ENCODE assay signal across 1 cellular context in the genomic region with DNA sequence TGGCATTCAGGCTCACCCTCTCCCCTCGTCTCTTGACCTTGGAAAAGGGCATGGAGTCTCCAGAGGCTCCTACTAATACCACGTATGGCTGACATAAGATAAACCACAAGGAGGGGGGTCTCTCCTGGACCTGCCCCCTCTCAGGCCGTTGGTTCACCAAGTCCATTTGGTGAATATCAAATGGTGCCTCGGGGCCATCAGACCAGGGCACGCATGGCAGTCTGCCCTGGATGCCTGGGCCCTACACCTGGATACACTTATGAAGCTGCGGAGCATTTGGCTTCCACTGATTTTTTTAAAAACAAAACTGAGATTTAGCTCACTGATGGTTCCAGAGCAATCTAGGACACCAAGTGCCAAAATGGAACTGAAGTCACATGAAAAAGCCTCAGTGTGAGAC.
TF ChIP-seq lines count a peak whose summit lies in the region.

No MANE protein-coding gene starts in this region.

TF ChIP-seq in HepG2, 621 proteins besides CTCF, POLR2A, EP300 and RAD21 (continued from another document):
- TF ChIP-seq, protein P1, sequence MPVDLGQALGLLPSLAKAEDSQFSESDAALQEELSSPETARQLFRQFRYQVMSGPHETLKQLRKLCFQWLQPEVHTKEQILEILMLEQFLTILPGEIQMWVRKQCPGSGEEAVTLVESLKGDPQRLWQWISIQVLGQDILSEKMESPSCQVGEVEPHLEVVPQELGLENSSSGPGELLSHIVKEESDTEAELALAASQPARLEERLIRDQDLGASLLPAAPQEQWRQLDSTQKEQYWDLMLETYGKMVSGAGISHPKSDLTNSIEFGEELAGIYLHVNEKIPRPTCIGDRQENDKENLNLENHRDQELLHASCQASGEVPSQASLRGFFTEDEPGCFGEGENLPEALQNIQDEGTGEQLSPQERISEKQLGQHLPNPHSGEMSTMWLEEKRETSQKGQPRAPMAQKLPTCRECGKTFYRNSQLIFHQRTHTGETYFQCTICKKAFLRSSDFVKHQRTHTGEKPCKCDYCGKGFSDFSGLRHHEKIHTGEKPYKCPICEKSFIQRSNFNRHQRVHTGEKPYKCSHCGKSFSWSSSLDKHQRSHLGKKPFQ (CRISPR knock-in tag; IDR thresholded peaks at IDR 0.05; ENCODE audit: insufficient replicate concordance), result no peak
- TF ChIP-seq, protein P2, sequence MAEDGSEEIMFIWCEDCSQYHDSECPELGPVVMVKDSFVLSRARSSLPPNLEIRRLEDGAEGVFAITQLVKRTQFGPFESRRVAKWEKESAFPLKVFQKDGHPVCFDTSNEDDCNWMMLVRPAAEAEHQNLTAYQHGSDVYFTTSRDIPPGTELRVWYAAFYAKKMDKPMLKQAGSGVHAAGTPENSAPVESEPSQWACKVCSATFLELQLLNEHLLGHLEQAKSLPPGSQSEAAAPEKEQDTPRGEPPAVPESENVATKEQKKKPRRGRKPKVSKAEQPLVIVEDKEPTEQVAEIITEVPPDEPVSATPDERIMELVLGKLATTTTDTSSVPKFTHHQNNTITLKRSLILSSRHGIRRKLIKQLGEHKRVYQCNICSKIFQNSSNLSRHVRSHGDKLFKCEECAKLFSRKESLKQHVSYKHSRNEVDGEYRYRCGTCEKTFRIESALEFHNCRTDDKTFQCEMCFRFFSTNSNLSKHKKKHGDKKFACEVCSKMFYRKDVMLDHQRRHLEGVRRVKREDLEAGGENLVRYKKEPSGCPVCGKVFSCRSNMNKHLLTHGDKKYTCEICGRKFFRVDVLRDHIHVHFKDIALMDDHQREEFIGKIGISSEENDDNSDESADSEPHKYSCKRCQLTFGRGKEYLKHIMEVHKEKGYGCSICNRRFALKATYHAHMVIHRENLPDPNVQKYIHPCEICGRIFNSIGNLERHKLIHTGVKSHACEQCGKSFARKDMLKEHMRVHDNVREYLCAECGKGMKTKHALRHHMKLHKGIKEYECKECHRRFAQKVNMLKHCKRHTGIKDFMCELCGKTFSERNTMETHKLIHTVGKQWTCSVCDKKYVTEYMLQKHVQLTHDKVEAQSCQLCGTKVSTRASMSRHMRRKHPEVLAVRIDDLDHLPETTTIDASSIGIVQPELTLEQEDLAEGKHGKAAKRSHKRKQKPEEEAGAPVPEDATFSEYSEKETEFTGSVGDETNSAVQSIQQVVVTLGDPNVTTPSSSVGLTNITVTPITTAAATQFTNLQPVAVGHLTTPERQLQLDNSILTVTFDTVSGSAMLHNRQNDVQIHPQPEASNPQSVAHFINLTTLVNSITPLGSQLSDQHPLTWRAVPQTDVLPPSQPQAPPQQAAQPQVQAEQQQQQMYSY (CRISPR knock-in tag; IDR thresholded peaks at IDR 0.05), result no peak
- TF ChIP-seq, protein P3, sequence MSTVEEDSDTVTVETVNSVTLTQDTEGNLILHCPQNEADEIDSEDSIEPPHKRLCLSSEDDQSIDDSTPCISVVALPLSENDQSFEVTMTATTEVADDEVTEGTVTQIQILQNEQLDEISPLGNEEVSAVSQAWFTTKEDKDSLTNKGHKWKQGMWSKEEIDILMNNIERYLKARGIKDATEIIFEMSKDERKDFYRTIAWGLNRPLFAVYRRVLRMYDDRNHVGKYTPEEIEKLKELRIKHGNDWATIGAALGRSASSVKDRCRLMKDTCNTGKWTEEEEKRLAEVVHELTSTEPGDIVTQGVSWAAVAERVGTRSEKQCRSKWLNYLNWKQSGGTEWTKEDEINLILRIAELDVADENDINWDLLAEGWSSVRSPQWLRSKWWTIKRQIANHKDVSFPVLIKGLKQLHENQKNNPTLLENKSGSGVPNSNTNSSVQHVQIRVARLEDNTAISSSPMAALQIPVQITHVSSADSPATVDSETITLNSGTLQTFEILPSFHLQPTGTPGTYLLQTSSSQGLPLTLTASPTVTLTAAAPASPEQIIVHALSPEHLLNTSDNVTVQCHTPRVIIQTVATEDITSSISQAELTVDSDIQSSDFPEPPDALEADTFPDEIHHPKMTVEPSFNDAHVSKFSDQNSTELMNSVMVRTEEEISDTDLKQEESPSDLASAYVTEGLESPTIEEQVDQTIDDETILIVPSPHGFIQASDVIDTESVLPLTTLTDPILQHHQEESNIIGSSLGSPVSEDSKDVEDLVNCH (CRISPR knock-in tag; IDR thresholded peaks at IDR 0.05), result no peak
- TF ChIP-seq HOXA5 (CRISPR knock-in tag; IDR thresholded peaks at IDR 0.05) (no peak), SMAD3 (CRISPR knock-in tag; IDR thresholded peaks at IDR 0.05) (no peak), HNRNPH1 (optimal IDR thresholded peaks at IDR 0.05; ENCODE audit: low read depth, low read length) (no peak), ZBTB8A (CRISPR knock-in tag; IDR thresholded peaks at IDR 0.05; ENCODE audit: borderline replicate concordance, low read depth) (no peak), ZNF234 (CRISPR knock-in tag; conservative IDR thresholded peaks at IDR 0.05) (no peak), MTF1 (CRISPR knock-in tag; IDR thresholded peaks at IDR 0.05) (no peak), TCF12 (IDR thresholded peaks at IDR 0.05) (no peak), TCF12 (CRISPR knock-in tag; IDR thresholded peaks at IDR 0.05) (no peak), ZNF33B (CRISPR knock-in tag; IDR thresholded peaks at IDR 0.05) (no peak), SUZ12 (IDR thresholded peaks at IDR 0.05; ENCODE audit: low read depth, low read length) (no peak)
